1 cellular context compared by ENCODE assay signal in genomic region chr10:11557967-11558366, GRCh38.
TF ChIP-seq lines count a peak whose summit lies in the region.

No MANE protein-coding gene starts in this region.

TF ChIP-seq in HepG2, 621 proteins besides CTCF, POLR2A, EP300 and RAD21:
- TF ChIP-seq MNT (IDR thresholded peaks at IDR 0.05) (peak; percentile 51), ZNF34 (CRISPR knock-in tag; IDR thresholded peaks at IDR 0.05; ENCODE audit: borderline replicate concordance) (no peak)
